ENCODE assay signal across 9 cellular contexts in genomic region chr1:206925116-206925736, GRCh38. TPM values are rescaled to one million over a fixed set of nuclear protein-coding genes. Genes with fewer than 3 reads are reported as not detected.
DNase-seq lines count a peak whose midpoint lies in the region; ATAC-seq and TF ChIP-seq lines count a peak whose summit lies in the region.
"Had no signal": no experiment of that assay in that cellular context is flagged by ENCODE, and none has a peak within 500 bp of the region (broad histone marks: within the 10 kb centered on the region; RNA-seq: fewer than 3 reads in every experiment).

No MANE protein-coding gene starts in this region.

- no peaks in the 10 kb centered on the region for H3K27me3 ChIP-seq in BLaER1 treated with 17β-estradiol and CSF1 and Interleukin-3, amounts not matched to agents 10 nM and 100 nM
- H3K27me3 ChIP-seq in endodermal cell (ENCODE audit: control insufficient read depth, insufficient read depth, low read length, poor library complexity, severe bottlenecking), result no peaks in the 10 kb centered on the region

- H3K36me3 Mint-ChIP-seq in endodermal cell (ENCODE audit: low read depth), result no peaks in the 10 kb centered on the region
- H3K36me3 Mint-ChIP-seq in stimulated activated naive B cell treated with anti-CD40 and anti-IgM and Interleukin-4, amounts not matched to agents 10 μg/mL and 1 μg/mL and 100 μg/mL, for 72 hours, result peaks cover 11 to 15% of the 10 kb centered on the region in 2 donors

- H3K4me3 Mint-ChIP-seq in endodermal cell, result no peak overlapping the region
- no peak overlapping the region for H3K4me3 Mint-ChIP-seq in stimulated activated naive B cell treated with anti-CD40 and anti-IgM and Interleukin-4, amounts not matched to agents 10 μg/mL and 1 μg/mL and 100 μg/mL, for 72 hours

- H3K4me1 ChIP-seq in BLaER1 treated with 17β-estradiol and CSF1 and Interleukin-3, amounts not matched to agents 10 nM and 100 nM, result peaks cover 65 to 99% (median 80%) of the 10 kb centered on the region in 10 experiments
- no peaks in the 10 kb centered on the region for H3K4me1 ChIP-seq in endodermal cell (ENCODE audit: control insufficient read depth, insufficient read depth, low read length)

- H3K4me3 ChIP-seq in BLaER1 treated with 17β-estradiol and CSF1 and Interleukin-3, amounts not matched to agents 10 nM and 100 nM, result no peak overlapping the region
- H3K4me3 ChIP-seq in endodermal cell (ENCODE audit: low read length), result no peak overlapping the region

- H3K36me3 ChIP-seq in BLaER1 treated with 17β-estradiol and CSF1 and Interleukin-3, amounts not matched to agents 10 nM and 100 nM, result no peaks in the 10 kb centered on the region; a peak in 1 of 22 replicates
- no peaks in the 10 kb centered on the region for H3K36me3 ChIP-seq in endodermal cell (ENCODE audit: control insufficient read depth, insufficient read depth, low read length)

- ATAC-seq in GM18907 (IDR thresholded peaks at IDR 0.05; ENCODE audit: unreplicated experiment), result peak; percentile 52
- ATAC-seq in HG02973 (IDR thresholded peaks at IDR 0.05; ENCODE audit: unreplicated experiment), result peak; percentile 67
- peak; percentile 74 for ATAC-seq in stimulated activated naive B cell treated with anti-CD40 and anti-IgM and Interleukin-4, amounts not matched to agents 10 μg/mL and 1 μg/mL and 100 μg/mL, for 72 hours (replicated peaks)
- no peak for ATAC-seq in omental fat pad (ENCODE audit: low FRiP score)

- no peaks in the 10 kb centered on the region for H3K27me3 Mint-ChIP-seq in endodermal cell (ENCODE audit: insufficient read depth)
- no peaks in the 10 kb centered on the region for H3K27me3 Mint-ChIP-seq in stimulated activated naive B cell treated with anti-CD40 and anti-IgM and Interleukin-4, amounts not matched to agents 10 μg/mL and 1 μg/mL and 100 μg/mL, for 72 hours

- H3K9me3 ChIP-seq in BLaER1 treated with 17β-estradiol and CSF1 and Interleukin-3, amounts not matched to agents 10 nM and 100 nM (replicated peaks in 1 of 11), result no peaks in the 10 kb centered on the region; a peak in 1 of 22 replicates
- H3K9me3 ChIP-seq in endodermal cell (ENCODE audit: control insufficient read depth, low read length), result no peaks in the 10 kb centered on the region

- H3K4me2 ChIP-seq in BLaER1 treated with 17β-estradiol and CSF1 and Interleukin-3, amounts not matched to agents 10 nM and 100 nM, result peak overlapping the region; percentile 83 to 97 (median 92)

- peak; percentile 11 for DNase-seq in SK-N-DZ (ENCODE audit: low spot score)
- DNase-seq in endodermal cell, result peak; percentile 81
- DNase-seq in stimulated activated naive B cell treated with anti-CD40 and anti-IgM and Interleukin-4, amounts not matched to agents 10 μg/mL and 1 μg/mL and 100 μg/mL, for 72 hours, result peak; percentile 84
- no peak for DNase-seq in omental fat pad (ENCODE audit: low spot score)
- DNase-seq in NCI-H2029 treated with DMSO at 0.1 percent for 48 hours (lab: John Stamatoyannopoulos, UW), result no peak

- no peaks in the 10 kb centered on the region for H4K20me1 ChIP-seq in BLaER1 treated with 17β-estradiol and CSF1 and Interleukin-3, amounts not matched to agents 10 nM and 100 nM

- TF ChIP-seq CTCF in endodermal cell (conservative IDR thresholded peaks at IDR 0.05), result peak; percentile 34
- TF ChIP-seq CTCF in omental fat pad (IDR thresholded peaks at IDR 0.05), result no peak

- H3K9ac ChIP-seq in BLaER1 treated with 17β-estradiol and CSF1 and Interleukin-3, amounts not matched to agents 10 nM and 100 nM, result peak overlapping the region; percentile 16 to 88 (median 81); a peak in 19 of 22 replicates
- H3K9ac ChIP-seq in endodermal cell (ENCODE audit: extremely low read depth, low read length, poor library complexity, severe bottlenecking), result no peak overlapping the region

- peak overlapping the region; percentile 89 to 98 (median 95) for H3K27ac ChIP-seq in BLaER1 treated with 17β-estradiol and CSF1 and Interleukin-3, amounts not matched to agents 10 nM and 100 nM
- H3K27ac ChIP-seq in endodermal cell (ENCODE audit: low read depth, low read length), result no peak overlapping the region

- H3K4me1 Mint-ChIP-seq in endodermal cell, result no peaks in the 10 kb centered on the region
- peaks cover 24 to 39% of the 10 kb centered on the region in 2 donors for H3K4me1 Mint-ChIP-seq in stimulated activated naive B cell treated with anti-CD40 and anti-IgM and Interleukin-4, amounts not matched to agents 10 μg/mL and 1 μg/mL and 100 μg/mL, for 72 hours

- no peak overlapping the region for H3K27ac Mint-ChIP-seq in endodermal cell
- H3K27ac Mint-ChIP-seq in stimulated activated naive B cell treated with anti-CD40 and anti-IgM and Interleukin-4, amounts not matched to agents 10 μg/mL and 1 μg/mL and 100 μg/mL, for 72 hours, result no peak overlapping the region

- no peaks in the 10 kb centered on the region for H3K9me3 Mint-ChIP-seq in endodermal cell
- H3K9me3 Mint-ChIP-seq in stimulated activated naive B cell treated with anti-CD40 and anti-IgM and Interleukin-4, amounts not matched to agents 10 μg/mL and 1 μg/mL and 100 μg/mL, for 72 hours, result no peaks in the 10 kb centered on the region

- 83 to 85% methylated on average over 9 to 11 of the region's 11 CpGs for WGBS in endodermal cell (ENCODE audit: insufficient coverage in 1 of 2, insufficient read length in 1 of 2), 2 experiments

RNA-seq across cellular contexts. Expression of gene FCMR, which starts 3.5 kb away (rescaled TPM):
- polyA plus RNA-seq in SK-N-DZ (2014; cell fraction: cytosol; rRNA removed), result not detected in 2 replicates
- polyA plus RNA-seq in SK-N-DZ (2014; cell fraction: nucleus; rRNA removed), result not detected in 2 replicates
- total RNA-seq in endodermal cell, result not detected
- polyA plus RNA-seq in endodermal cell (2013, experiment 1 of 2), result not detected
- not detected for polyA plus RNA-seq in endodermal cell (2013, experiment 2 of 2)
- 10 to 100 TPM in 1 of 4 donors, 1 to 10 TPM in 3; 3.2 to 23.2 (median 9.0) TPM for total RNA-seq in omental fat pad
- total RNA-seq: myocyte had no signal

RNA-seq across cellular contexts. Expression of gene PIGR, which starts 21.0 kb away (rescaled TPM):
- not detected in 2 replicates for polyA plus RNA-seq in SK-N-DZ (2014; cell fraction: cytosol; rRNA removed)
- polyA plus RNA-seq in SK-N-DZ (2014; cell fraction: nucleus; rRNA removed), result not detected in 2 replicates
- not detected for total RNA-seq in endodermal cell
- not detected for polyA plus RNA-seq in endodermal cell (2013, experiment 1 of 2)
- not detected for polyA plus RNA-seq in endodermal cell (2013, experiment 2 of 2)
- total RNA-seq in omental fat pad, result under 1 TPM in 2 of 4 donors, not detected in 2; 0.24 to 0.44 TPM
- total RNA-seq: myocyte had no signal

RNA-seq across cellular contexts. Expression of gene IL24, which starts 28.0 kb away (rescaled TPM):
- not detected in 2 replicates for polyA plus RNA-seq in SK-N-DZ (2014; cell fraction: cytosol; rRNA removed)
- polyA plus RNA-seq in SK-N-DZ (2014; cell fraction: nucleus; rRNA removed), result not detected in 2 replicates
- total RNA-seq in endodermal cell (not detected), omental fat pad (10 to 100 TPM in 1 of 4 donors, 1 to 10 TPM in 1, not detected in 2; 5.1 to 65.1 TPM)
- not detected for polyA plus RNA-seq in endodermal cell (2013, experiment 1 of 2)
- polyA plus RNA-seq in endodermal cell (2013, experiment 2 of 2), result not detected
- total RNA-seq: myocyte had no signal

RNA-seq across cellular contexts. Expression of gene FCAMR, which starts 45.0 kb away (rescaled TPM):
- polyA plus RNA-seq in SK-N-DZ (2014; cell fraction: cytosol; rRNA removed), result not detected in 2 replicates
- not detected in 2 replicates for polyA plus RNA-seq in SK-N-DZ (2014; cell fraction: nucleus; rRNA removed)
- not detected for total RNA-seq in endodermal cell
- not detected for polyA plus RNA-seq in endodermal cell (2013, experiment 1 of 2)
- polyA plus RNA-seq in endodermal cell (2013, experiment 2 of 2), result not detected
- total RNA-seq in omental fat pad, result not detected
- total RNA-seq: myocyte had no signal

RNA-seq across cellular contexts. Expression of gene IL20, which starts 59.8 kb away (rescaled TPM):
- polyA plus RNA-seq in SK-N-DZ (2014; cell fraction: cytosol; rRNA removed), result not detected in 2 replicates
- polyA plus RNA-seq in SK-N-DZ (2014; cell fraction: nucleus; rRNA removed), result not detected in 2 replicates
- total RNA-seq in endodermal cell (not detected), omental fat pad (1 to 10 TPM in 2 of 4 donors, under 1 TPM in 1, not detected in 1; 0.82 to 8.6 (median 8.2) TPM)
- not detected for polyA plus RNA-seq in endodermal cell (2013, experiment 1 of 2)
- polyA plus RNA-seq in endodermal cell (2013, experiment 2 of 2), result not detected
- total RNA-seq: myocyte had no signal

Comparison
In these comparisons a context has a peak if more than half of its experiments do, and no peak if none do; other contexts are left out.
1. DNase-seq: peak in SK-N-DZ (single experiment), endodermal cell (single experiment) and stimulated activated naive B cell treated with anti-CD40 and anti-IgM and Interleukin-4, amounts not matched to agents 10 μg/mL and 1 μg/mL and 100 μg/mL, for 72 hours (single experiment); none in omental fat pad (single experiment) and NCI-H2029 treated with DMSO at 0.1 percent for 48 hours (single experiment).